In genomic region chr6:118665011-118665410, GRCh38 we compare ENCODE assay signal across 8 cellular contexts. TPM values are rescaled to one million over a fixed set of nuclear protein-coding genes. Genes with fewer than 3 reads are reported as not detected.
A peak's percentile ranks its signal among the peaks of the same experiment; 100 is the strongest.
DNase-seq lines count a peak whose midpoint lies in the region; ATAC-seq lines count a peak whose summit lies in the region.
"Had no signal": no experiment of that assay in that cellular context is flagged by ENCODE, and none has a peak within 500 bp of the region (broad histone marks: within the 10 kb centered on the region; RNA-seq: fewer than 3 reads in every experiment).

No MANE protein-coding gene starts in this region.

- no peaks in the 10 kb centered on the region for H3K9me3 ChIP-seq in skeletal muscle tissue (ENCODE audit: control insufficient read depth in 3 of 3, low read length in 3 of 3)

- H3K4me3 Mint-ChIP-seq in activated naive CD8-positive, alpha-beta T cell = peak overlapping the region; percentile 90

- H3K36me3 Mint-ChIP-seq in activated naive CD8-positive, alpha-beta T cell = peaks cover 6% of the 10 kb centered on the region

- H3K27ac ChIP-seq in skeletal muscle tissue (ENCODE audit: low read depth, low read length) = peak overlapping the region; percentile 80

- no peaks in the 10 kb centered on the region for H3K27me3 ChIP-seq in skeletal muscle tissue (ENCODE audit: control insufficient read depth in 3 of 3, insufficient read depth in 3 of 3, low read length in 3 of 3)

- H3K27ac Mint-ChIP-seq in activated naive CD8-positive, alpha-beta T cell = peak overlapping the region; percentile 98

- peaks cover 41 to 50% (median 50%) of the 10 kb centered on the region in 3 donors for H3K4me1 ChIP-seq in skeletal muscle tissue (ENCODE audit: control insufficient read depth in 3 of 3, insufficient read depth in 3 of 3, low read length in 3 of 3)

- no peaks in the 10 kb centered on the region for H3K36me3 ChIP-seq in skeletal muscle tissue (ENCODE audit: control insufficient read depth in 3 of 3, insufficient read depth in 3 of 3, low read length in 3 of 3)

- H3K4me3 ChIP-seq in skeletal muscle tissue (ENCODE audit: low read length in 3 of 3) = peak overlapping the region; percentile 62 to 74 (median 72)

- peak overlapping the region; percentile 67 to 78 (median 75) for H3K9ac ChIP-seq in skeletal muscle tissue (ENCODE audit: low read depth in 1 of 3, low read length in 3 of 3)

- peak; percentile 51 for ATAC-seq in GM18868 (IDR thresholded peaks at IDR 0.05; ENCODE audit: unreplicated experiment)
- peak; percentile 51 for ATAC-seq in HG03139 (IDR thresholded peaks at IDR 0.05; ENCODE audit: unreplicated experiment)

- H3K4me1 Mint-ChIP-seq in activated naive CD8-positive, alpha-beta T cell (ENCODE audit: low read depth) = peaks cover 86% of the 10 kb centered on the region

- no peaks in the 10 kb centered on the region for H3K27me3 Mint-ChIP-seq in activated naive CD8-positive, alpha-beta T cell

- H3K9me3 Mint-ChIP-seq in activated naive CD8-positive, alpha-beta T cell (ENCODE audit: low read depth) = no peaks in the 10 kb centered on the region

- DNase-seq in midbrain (lab: John Stamatoyannopoulos, UW) = no peak
- DNase-seq in NOMO-1 treated with dmso at 0.1 percent for 144 hours (lab: John Stamatoyannopoulos, UW; ENCODE audit: unreplicated experiment) = no peak
- no peak for DNase-seq in anterior cingulate cortex (lab: John Stamatoyannopoulos, UW)
- DNase-seq: NCI-H1417 treated with DMSO at 0.1 percent for 48 hours had no signal

RNA-seq across cellular contexts. Expression of gene CEP85L, which starts 13.6 kb away (rescaled TPM):
- total RNA-seq in skeletal muscle tissue = 42.3 TPM
